Comparison of ENCODE assay signal across 7 cellular contexts in the genomic region with DNA sequence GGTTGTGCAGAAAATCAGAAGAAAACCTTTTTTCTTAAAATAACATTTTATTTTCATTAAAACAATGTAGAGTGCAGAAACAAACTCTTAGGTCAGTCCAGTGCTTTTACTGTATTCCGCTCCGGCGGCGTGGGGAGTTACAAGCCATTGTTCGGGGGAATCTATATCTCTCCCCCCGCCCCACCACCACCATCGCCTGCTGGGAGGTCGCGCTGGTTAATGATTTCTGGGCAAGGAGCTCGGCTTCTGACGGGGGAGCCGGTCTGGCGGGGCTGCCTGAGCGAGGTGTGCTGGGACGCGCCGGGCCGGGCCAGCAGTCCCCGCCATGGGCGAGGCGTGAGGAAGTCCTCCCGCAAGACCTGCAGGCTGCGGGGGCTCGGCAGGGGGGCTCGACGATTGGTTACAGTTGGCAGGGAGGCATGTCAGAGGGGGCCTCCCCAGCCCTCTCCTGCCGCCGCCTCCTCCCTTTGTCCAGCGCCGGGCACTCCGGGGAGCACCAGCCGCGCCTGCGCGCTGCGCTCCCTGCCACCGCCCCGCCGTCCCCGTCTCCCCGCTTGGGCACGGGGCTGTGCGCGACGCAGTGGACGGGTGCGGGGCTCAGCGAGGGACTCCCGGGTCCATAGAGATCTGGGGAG. TPM values are rescaled to one million over a fixed set of nuclear protein-coding genes. Genes with fewer than 3 reads are reported as not detected.
A peak's percentile ranks its signal among the peaks of the same experiment; 100 is the strongest.
DNase-seq lines count a peak whose midpoint lies in the region; ATAC-seq, FAIRE-seq and TF ChIP-seq lines count a peak whose summit lies in the region.

No MANE protein-coding gene starts in this region.

- peak overlapping the region; percentile 99 for H3K27ac Mint-ChIP-seq in progenitor cell of endocrine pancreas

- ATAC-seq in SK-N-SH treated with all-trans-retinoic acid at 6 μM for 48 hours: peak; percentile 56
- ATAC-seq in HG03175 (IDR thresholded peaks at IDR 0.05; ENCODE audit: unreplicated experiment): no peak

- H3K9me3 Mint-ChIP-seq in progenitor cell of endocrine pancreas (ENCODE audit: low read depth): no peaks in the 10 kb centered on the region

- peaks cover 48% of the 10 kb centered on the region for H3K4me1 Mint-ChIP-seq in progenitor cell of endocrine pancreas (ENCODE audit: low read depth)

- H3K27me3 Mint-ChIP-seq in progenitor cell of endocrine pancreas: no peaks in the 10 kb centered on the region

- peak; percentile 21 for DNase-seq in GM12891 (ENCODE audit: insufficient read length, low spot score)
- DNase-seq in HuH-7.5 (ENCODE audit: low spot score): peak; percentile 87
- no peak for DNase-seq in astrocyte of the cerebellum (ENCODE audit: low read depth)
- DNase-seq in hepatic stellate cell (ENCODE audit: low spot score): peak; percentile 80
- peak; percentile 86 for DNase-seq in progenitor cell of endocrine pancreas (ENCODE audit: low spot score, unreplicated experiment)

- no peak for FAIRE-seq in GM12891 (lab: Jason Lieb, UNC)

- H3K36me3 Mint-ChIP-seq in progenitor cell of endocrine pancreas (ENCODE audit: insufficient read depth): peaks cover 15% of the 10 kb centered on the region

- H3K4me3 Mint-ChIP-seq in progenitor cell of endocrine pancreas (ENCODE audit: low read depth): peak overlapping the region; percentile 95

- peak overlapping the region; percentile 68 for H3K4me3 ChIP-seq in astrocyte of the cerebellum (ENCODE audit: low read depth, low read length)

- no peak for TF ChIP-seq POLR2A in GM12891 (IDR thresholded peaks at IDR 0.05; ENCODE audit: low read depth, low read length)

- no peak for TF ChIP-seq CTCF in astrocyte of the cerebellum (IDR thresholded peaks at IDR 0.05; ENCODE audit: low read depth, low read length, missing control alignments)
- no peak for TF ChIP-seq CTCF in progenitor cell of endocrine pancreas (IDR thresholded peaks at IDR 0.05; ENCODE audit: unreplicated experiment)

- in situ Hi-C loops in astrocyte of the cerebellum (cut with HindIII; ENCODE audit: low sequenced_read_pairs): no loop called here

TF ChIP-seq in GM12891, 5 proteins besides CTCF, POLR2A, EP300 and RAD21:
- TF ChIP-seq PAX5 (IDR thresholded peaks at IDR 0.05; ENCODE audit: insufficient read depth, low read length, severe bottlenecking): no peak
- TF ChIP-seq SPI1 (IDR thresholded peaks at IDR 0.05; ENCODE audit: low read depth, low read length): no peak

TF ChIP-seq in SK-N-SH treated with all-trans-retinoic acid at 6 μM for 48 hours, 23 proteins besides CTCF, POLR2A, EP300 and RAD21:
- TF ChIP-seq, protein P1, sequence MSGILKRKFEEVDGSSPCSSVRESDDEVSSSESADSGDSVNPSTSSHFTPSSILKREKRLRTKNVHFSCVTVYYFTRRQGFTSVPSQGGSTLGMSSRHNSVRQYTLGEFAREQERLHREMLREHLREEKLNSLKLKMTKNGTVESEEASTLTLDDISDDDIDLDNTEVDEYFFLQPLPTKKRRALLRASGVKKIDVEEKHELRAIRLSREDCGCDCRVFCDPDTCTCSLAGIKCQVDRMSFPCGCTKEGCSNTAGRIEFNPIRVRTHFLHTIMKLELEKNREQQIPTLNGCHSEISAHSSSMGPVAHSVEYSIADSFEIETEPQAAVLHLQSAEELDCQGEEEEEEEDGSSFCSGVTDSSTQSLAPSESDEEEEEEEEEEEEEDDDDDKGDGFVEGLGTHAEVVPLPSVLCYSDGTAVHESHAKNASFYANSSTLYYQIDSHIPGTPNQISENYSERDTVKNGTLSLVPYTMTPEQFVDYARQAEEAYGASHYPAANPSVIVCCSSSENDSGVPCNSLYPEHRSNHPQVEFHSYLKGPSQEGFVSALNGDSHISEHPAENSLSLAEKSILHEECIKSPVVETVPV (CRISPR knock-in tag; IDR thresholded peaks at IDR 0.05): no peak
- TF ChIP-seq ZC3H10 (CRISPR knock-in tag; IDR thresholded peaks at IDR 0.05) (no peak), GLIS3 (CRISPR knock-in tag; IDR thresholded peaks at IDR 0.05) (peak; percentile 55; the same call in 1 of the 2 replicates)

RNA-seq across cellular contexts. Expression of gene DUSP6, which starts 1.0 kb away (rescaled TPM):
- 0.19 TPM for polyA plus RNA-seq in GM12891 (2012; ENCODE audit: low read depth, missing spikeins)
- total RNA-seq in progenitor cell of endocrine pancreas: 80.1 and 85.8 TPM in 2 replicates
